16 cellular contexts compared by ENCODE assay signal in the genomic region with DNA sequence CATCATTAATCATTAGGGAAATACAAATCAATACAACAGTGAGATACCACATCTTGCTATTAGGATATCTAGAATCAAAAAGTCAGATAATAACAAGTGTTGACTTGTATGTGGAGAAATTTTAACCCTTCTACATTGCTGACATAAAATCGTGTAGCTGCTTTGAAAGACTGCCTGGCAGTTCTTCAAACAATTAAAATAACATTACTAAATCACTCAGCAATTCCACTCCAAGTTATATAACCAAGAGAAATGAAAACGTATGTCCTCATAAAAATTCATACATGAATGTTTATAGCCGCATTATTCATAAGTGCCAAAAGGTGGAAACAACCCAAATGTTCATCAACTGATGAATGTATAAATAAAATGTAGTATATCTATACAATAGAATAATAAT.
DNase-seq lines count a peak whose midpoint lies in the region; ATAC-seq, FAIRE-seq and TF ChIP-seq lines count a peak whose summit lies in the region.
"Had no signal": no experiment of that assay in that cellular context is flagged by ENCODE, and none has a peak within 500 bp of the region (broad histone marks: within the 10 kb centered on the region; RNA-seq: fewer than 3 reads in every experiment).

No MANE protein-coding gene starts in this region.

- no peak overlapping the region for H2AFZ ChIP-seq in osteoblast (ENCODE audit: low read length)
- H2AFZ ChIP-seq: GM23338 had no signal

- no peaks in the 10 kb centered on the region for H3K36me3 Mint-ChIP-seq in Caco-2 (ENCODE audit: insufficient read depth, unreplicated experiment)
- H3K36me3 Mint-ChIP-seq: CD4-positive, CD25-positive, alpha-beta regulatory T cell; IgD-negative memory B cell had no signal

- H3K9me3 ChIP-seq in A549 (no peaks in the 10 kb centered on the region), osteoblast (ENCODE audit: low read depth, low read length) (no peaks in the 10 kb centered on the region), Caco-2 (no peaks in the 10 kb centered on the region)
- H3K9me3 ChIP-seq: BLaER1 treated with 17β-estradiol and CSF1 and Interleukin-3, amounts not matched to agents 10 nM and 100 nM had no signal

- H3K4me3 Mint-ChIP-seq in Caco-2 (ENCODE audit: unreplicated experiment) = no peak overlapping the region
- H3K4me3 Mint-ChIP-seq: CD4-positive, CD25-positive, alpha-beta regulatory T cell; GM23338; H9; IgD-negative memory B cell had no signal

- WGBS in A549 (ENCODE audit: missing lambda C conversion rate) = 59% methylated on average over 3 of the region's 3 CpGs

- no peaks in the 10 kb centered on the region for H3K27me3 Mint-ChIP-seq in Caco-2 (ENCODE audit: insufficient read depth, unreplicated experiment)
- H3K27me3 Mint-ChIP-seq: CD4-positive, CD25-positive, alpha-beta regulatory T cell had no signal

- no peaks in the 10 kb centered on the region for H4K20me1 ChIP-seq in osteoblast (ENCODE audit: insufficient read depth, low read length)
- H4K20me1 ChIP-seq: BLaER1 treated with 17β-estradiol and CSF1 and Interleukin-3, amounts not matched to agents 10 nM and 100 nM had no signal

- intact Hi-C loops in Caco-2 (cut with micrococcal nuclease; ENCODE audit: unreplicated experiment) = no loop called here

- TF ChIP-seq CTCF in A549 (IDR thresholded peaks at IDR 0.05) = no peak
- no peak for TF ChIP-seq CTCF in osteoblast (IDR thresholded peaks at IDR 0.05; ENCODE audit: extremely low read depth, low read depth, low read length)
- no peak for TF ChIP-seq CTCF in Caco-2 (IDR thresholded peaks at IDR 0.05; ENCODE audit: insufficient read depth in 1 of 2, low read depth in 1 of 2, low read length in 1 of 2, severe bottlenecking in 1 of 2, unreplicated experiment in 1 of 2)

- no peak for TF ChIP-seq EP300 in A549 (IDR thresholded peaks at IDR 0.05)

- no peak for TF ChIP-seq RAD21 in A549 (conservative IDR thresholded peaks at IDR 0.05 in 1 of 2, IDR thresholded peaks at IDR 0.05 in 1 of 2)

- H3K79me2 ChIP-seq in osteoblast (ENCODE audit: insufficient read depth, low read length) = peaks cover 55% of the 10 kb centered on the region

- H3K4me3 ChIP-seq in A549 (no peak overlapping the region), osteoblast (ENCODE audit: insufficient read depth, low read length) (no peak overlapping the region), Caco-2 (ENCODE audit: low read depth, low read length) (no peak overlapping the region)
- H3K4me3 ChIP-seq: BLaER1 treated with 17β-estradiol and CSF1 and Interleukin-3, amounts not matched to agents 10 nM and 100 nM; GM23338 had no signal

- H3K4me1 Mint-ChIP-seq in Caco-2 (ENCODE audit: low read depth, unreplicated experiment) = no peaks in the 10 kb centered on the region
- H3K4me1 Mint-ChIP-seq: CD4-positive, CD25-positive, alpha-beta regulatory T cell had no signal

- H3K9me3 Mint-ChIP-seq in Caco-2 (ENCODE audit: unreplicated experiment) = no peaks in the 10 kb centered on the region
- H3K9me3 Mint-ChIP-seq: GM23338, H9 had no signal

- H3K27ac ChIP-seq in A549 (no peak overlapping the region), osteoblast (ENCODE audit: low read depth, low read length) (no peak overlapping the region)
- H3K27ac ChIP-seq: BLaER1 treated with 17β-estradiol and CSF1 and Interleukin-3, amounts not matched to agents 10 nM and 100 nM had no signal

- ATAC-seq in A549 = no peak
- ATAC-seq: GM23338 had no signal

- POLR2A ChIA-PET in A549 (lab: Yijun Ruan, JAX) = no interaction called here
- POLR2A ChIA-PET in Caco-2 (lab: Charles Lee) = no interaction called here

- peaks cover 23% of the 10 kb centered on the region for H3K4me1 ChIP-seq in A549
- H3K4me1 ChIP-seq in osteoblast (ENCODE audit: insufficient read depth, low read length) = peaks cover 23% of the 10 kb centered on the region
- peaks cover 8% of the 10 kb centered on the region for H3K4me1 ChIP-seq in Caco-2
- H3K4me1 ChIP-seq: BLaER1 treated with 17β-estradiol and CSF1 and Interleukin-3, amounts not matched to agents 10 nM and 100 nM had no signal

- H3K27me3 ChIP-seq in osteoblast (ENCODE audit: insufficient read depth, low read length) (no peaks in the 10 kb centered on the region), Caco-2 (replicated peaks; ENCODE audit: control insufficient read depth, insufficient read depth, low read length) (no peaks in the 10 kb centered on the region)
- H3K27me3 ChIP-seq: BLaER1 treated with 17β-estradiol and CSF1 and Interleukin-3, amounts not matched to agents 10 nM and 100 nM had no signal

- H3K4me2 ChIP-seq in A549 = no peak overlapping the region
- H3K4me2 ChIP-seq in osteoblast (ENCODE audit: insufficient read depth, low read length) = no peak overlapping the region
- H3K4me2 ChIP-seq: BLaER1 treated with 17β-estradiol and CSF1 and Interleukin-3, amounts not matched to agents 10 nM and 100 nM; GM23338 had no signal

- DNase-seq in A549 (ENCODE audit: low read depth in 1 of 2, low spot score in 1 of 2) (no peak), H54 (ENCODE audit: insufficient read length, low spot score) (no peak), osteoblast (ENCODE audit: insufficient read length, low spot score, missing footprints) (peak; percentile 82), hypothalamus (lab: John Stamatoyannopoulos, UW) (no peak), MV-4-11 (lab: John Stamatoyannopoulos, UW) (no peak), Caco-2 (no peak)
- DNase-seq: 8988T; ACHN; CD4-positive, CD25-positive, alpha-beta regulatory T cell; DND-41; H9; KG1 had no signal

- no TSS peak for BruUV-seq in Caco-2 (replicated peaks; lab: Mats Ljungman, UMichigan)

- peak; percentile 43 for FAIRE-seq in A549 (lab: Jason Lieb, UNC)
- FAIRE-seq in H54 (lab: Jason Lieb, UNC) = peak; percentile 11
- peak; percentile 56 for FAIRE-seq in TTC549 (lab: Jason Lieb, UNC)

- H3K36me3 ChIP-seq in osteoblast (ENCODE audit: insufficient read depth, low read length) (no peaks in the 10 kb centered on the region), Caco-2 (ENCODE audit: control insufficient read depth, insufficient read depth, low read length) (no peaks in the 10 kb centered on the region)
- H3K36me3 ChIP-seq: BLaER1 treated with 17β-estradiol and CSF1 and Interleukin-3, amounts not matched to agents 10 nM and 100 nM had no signal

- no peak overlapping the region for H3K27ac Mint-ChIP-seq in Caco-2 (ENCODE audit: unreplicated experiment)
- H3K27ac Mint-ChIP-seq: CD4-positive, CD25-positive, alpha-beta regulatory T cell; GM23338; H9; IgD-negative memory B cell had no signal

- no peak for TF ChIP-seq POLR2A in A549 (IDR thresholded peaks at IDR 0.05; ENCODE audit: low read length)
- TF ChIP-seq POLR2A in H54 (IDR thresholded peaks at IDR 0.05; ENCODE audit: low read depth, low read length) = no peak

- CTCF ChIA-PET in A549 (lab: Yijun Ruan, JAX) (interaction anchor here (1.4 kb wide), 1 partner anchor 227 kb away, joined by 3 read pairs; no protein-coding TSS in a partner anchor), Caco-2 (lab: Charles Lee) (no interaction called here)

TF ChIP-seq in A549, 52 proteins besides CTCF, POLR2A, EP300 and RAD21:
- TF ChIP-seq, protein P1, sequence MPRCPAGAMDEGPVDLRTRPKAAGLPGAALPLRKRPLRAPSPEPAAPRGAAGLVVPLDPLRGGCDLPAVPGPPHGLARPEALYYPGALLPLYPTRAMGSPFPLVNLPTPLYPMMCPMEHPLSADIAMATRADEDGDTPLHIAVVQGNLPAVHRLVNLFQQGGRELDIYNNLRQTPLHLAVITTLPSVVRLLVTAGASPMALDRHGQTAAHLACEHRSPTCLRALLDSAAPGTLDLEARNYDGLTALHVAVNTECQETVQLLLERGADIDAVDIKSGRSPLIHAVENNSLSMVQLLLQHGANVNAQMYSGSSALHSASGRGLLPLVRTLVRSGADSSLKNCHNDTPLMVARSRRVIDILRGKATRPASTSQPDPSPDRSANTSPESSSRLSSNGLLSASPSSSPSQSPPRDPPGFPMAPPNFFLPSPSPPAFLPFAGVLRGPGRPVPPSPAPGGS (IDR thresholded peaks at IDR 0.05) = no peak
- TF ChIP-seq NR3C1 (IDR thresholded peaks at IDR 0.05) (no peak), GATA3 (IDR thresholded peaks at IDR 0.05; ENCODE audit: borderline replicate concordance) (no peak)
